In the genomic region with DNA sequence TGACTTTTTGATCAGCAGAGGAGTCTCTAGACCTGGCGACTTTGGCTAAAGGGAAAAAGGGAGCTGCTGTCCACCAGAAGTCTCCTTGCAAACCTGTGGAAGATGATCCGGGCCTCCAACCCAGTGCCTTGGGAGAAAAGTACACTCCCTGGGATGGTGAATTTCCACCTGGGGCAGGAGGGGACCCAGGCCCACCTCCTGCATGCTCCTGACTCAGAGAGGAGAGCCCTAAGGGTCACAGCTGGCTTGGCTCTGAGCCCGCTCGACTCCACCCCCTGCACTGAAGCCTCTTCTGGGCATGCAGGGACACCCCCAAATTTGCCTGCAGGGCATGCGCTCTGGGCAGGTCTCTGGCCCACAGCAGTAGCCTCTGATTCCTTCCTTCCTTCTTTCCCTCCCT, we compare ENCODE assay signal across 1 cellular context.
TF ChIP-seq lines count a peak whose summit lies in the region.

No MANE protein-coding gene starts in this region.

TF ChIP-seq in H1, 55 proteins besides CTCF, POLR2A, EP300 and RAD21:
- TF ChIP-seq TBP (IDR thresholded peaks at IDR 0.05; ENCODE audit: low read depth, low read length) (no peak), SP4 (IDR thresholded peaks at IDR 0.05; ENCODE audit: low read length) (no peak), FOSL1 (IDR thresholded peaks at IDR 0.05; ENCODE audit: insufficient read depth, low read depth, low read length) (no peak), TAF1 (IDR thresholded peaks at IDR 0.05; ENCODE audit: low read depth, low read length) (no peak), HDAC2 (IDR thresholded peaks at IDR 0.05; ENCODE audit: borderline replicate concordance in 1 of 2, low read depth in 2 of 2, low read length in 2 of 2) (no peak), TCF12 (IDR thresholded peaks at IDR 0.05; ENCODE audit: low read depth, low read length) (no peak), SIN3A (conservative IDR thresholded peaks at IDR 0.05 in 1 of 2, IDR thresholded peaks at IDR 0.05 in 1 of 2; ENCODE audit: low read depth in 1 of 2, low read length in 2 of 2) (no peak), KDM1A (IDR thresholded peaks at IDR 0.05; ENCODE audit: borderline replicate concordance, low read length) (no peak), BACH1 (IDR thresholded peaks at IDR 0.05; ENCODE audit: low read length) (no peak), EGR1 (IDR thresholded peaks at IDR 0.05; ENCODE audit: borderline replicate concordance, low read depth, low read length) (no peak), MAFK (IDR thresholded peaks at IDR 0.05; ENCODE audit: low read depth, low read length) (no peak), NRF1 (IDR thresholded peaks at IDR 0.05; ENCODE audit: low read depth, low read length) (no peak), CHD1 (IDR thresholded peaks at IDR 0.05; ENCODE audit: low read depth, low read length) (no peak)
- TF ChIP-seq, protein P1, sequence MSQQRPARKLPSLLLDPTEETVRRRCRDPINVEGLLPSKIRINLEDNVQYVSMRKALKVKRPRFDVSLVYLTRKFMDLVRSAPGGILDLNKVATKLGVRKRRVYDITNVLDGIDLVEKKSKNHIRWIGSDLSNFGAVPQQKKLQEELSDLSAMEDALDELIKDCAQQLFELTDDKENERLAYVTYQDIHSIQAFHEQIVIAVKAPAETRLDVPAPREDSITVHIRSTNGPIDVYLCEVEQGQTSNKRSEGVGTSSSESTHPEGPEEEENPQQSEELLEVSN (IDR thresholded peaks at IDR 0.05): no peak
- TF ChIP-seq, protein P2, sequence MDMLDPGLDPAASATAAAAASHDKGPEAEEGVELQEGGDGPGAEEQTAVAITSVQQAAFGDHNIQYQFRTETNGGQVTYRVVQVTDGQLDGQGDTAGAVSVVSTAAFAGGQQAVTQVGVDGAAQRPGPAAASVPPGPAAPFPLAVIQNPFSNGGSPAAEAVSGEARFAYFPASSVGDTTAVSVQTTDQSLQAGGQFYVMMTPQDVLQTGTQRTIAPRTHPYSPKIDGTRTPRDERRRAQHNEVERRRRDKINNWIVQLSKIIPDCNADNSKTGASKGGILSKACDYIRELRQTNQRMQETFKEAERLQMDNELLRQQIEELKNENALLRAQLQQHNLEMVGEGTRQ (IDR thresholded peaks at IDR 0.05; ENCODE audit: low read length): no peak
